11 cellular contexts compared by ENCODE assay signal in the genomic region with DNA sequence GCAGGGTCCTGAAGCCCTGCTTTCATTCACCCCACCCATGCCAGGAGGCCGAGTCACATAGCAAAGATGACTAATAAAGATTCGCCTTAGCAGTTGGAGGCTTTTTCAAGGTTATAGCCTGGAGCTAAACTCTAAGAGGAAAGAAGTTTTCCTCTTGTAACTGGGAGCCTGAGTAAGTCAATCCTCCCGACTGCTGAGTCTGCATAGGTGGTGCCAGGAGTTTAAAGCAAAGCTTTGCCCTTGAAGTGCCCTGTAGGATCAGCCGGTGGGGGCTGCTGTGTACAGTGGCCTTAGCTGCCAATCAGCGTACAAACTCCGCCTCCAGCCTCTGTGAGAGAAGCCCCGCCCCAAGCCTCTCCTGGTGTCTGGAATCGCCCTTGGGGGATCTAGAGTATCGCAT.
DNase-seq lines count a peak whose midpoint lies in the region; ATAC-seq and TF ChIP-seq lines count a peak whose summit lies in the region.
"Had no signal": no experiment of that assay in that cellular context is flagged by ENCODE, and none has a peak within 500 bp of the region (broad histone marks: within the 10 kb centered on the region; RNA-seq: fewer than 3 reads in every experiment).

No MANE protein-coding gene starts in this region.

- no peaks in the 10 kb centered on the region for H3K9me3 Mint-ChIP-seq in glutamatergic neuron (ENCODE audit: unreplicated experiment)
- H3K9me3 Mint-ChIP-seq: naive B cell had no signal

- H3K4me3 Mint-ChIP-seq in glutamatergic neuron (ENCODE audit: unreplicated experiment): no peak overlapping the region
- H3K4me3 Mint-ChIP-seq: naive B cell had no signal

- no peak overlapping the region for H3K27ac Mint-ChIP-seq in glutamatergic neuron (ENCODE audit: unreplicated experiment)
- H3K27ac Mint-ChIP-seq: naive B cell had no signal

- H3K27me3 Mint-ChIP-seq in glutamatergic neuron (ENCODE audit: unreplicated experiment): no peaks in the 10 kb centered on the region

- H3K36me3 Mint-ChIP-seq in glutamatergic neuron (ENCODE audit: unreplicated experiment): no peaks in the 10 kb centered on the region
- H3K36me3 Mint-ChIP-seq: naive B cell had no signal

- no peak for TF ChIP-seq POLR2A in GM18505 (IDR thresholded peaks at IDR 0.05; ENCODE audit: borderline replicate concordance, extremely low read depth, insufficient read depth, insufficient read length)

- DNase-seq in NCI-H2171 treated with DMSO at 0.1 percent for 48 hours (lab: John Stamatoyannopoulos, UW) (peak; percentile 18), NCI-H2171 (lab: John Stamatoyannopoulos, UW) (no peak), SK-N-DZ (ENCODE audit: low spot score) (peak; percentile 19), glutamatergic neuron (peak; percentile 78), skeletal muscle cell (ENCODE audit: low read depth) (no peak), NCI-H1694 treated with DMSO at 0.1 percent for 48 hours (lab: John Stamatoyannopoulos, UW) (no peak), epidermal melanocyte (ENCODE audit: insufficient read length, low spot score) (no peak)
- DNase-seq: activated gamma-delta T cell treated with Interleukin-2 at 50 U/mL for 16 hours, naive B cell, NCI-H345 had no signal

- H3K4me3 ChIP-seq in skeletal muscle cell (ENCODE audit: low read depth, low read length): peak overlapping the region; percentile 24

- ATAC-seq in GM18505 (IDR thresholded peaks at IDR 0.05; ENCODE audit: unreplicated experiment): no peak

- H3K4me1 Mint-ChIP-seq in glutamatergic neuron (ENCODE audit: low read depth, unreplicated experiment): peaks cover 7% of the 10 kb centered on the region

- TF ChIP-seq CTCF in glutamatergic neuron (IDR thresholded peaks at IDR 0.05; ENCODE audit: partially characterized antibody, unreplicated experiment): no peak

Comparison
In these comparisons a context has a peak if more than half of its experiments do, and no peak if none do; other contexts are left out.
1. DNase-seq: peak in NCI-H2171 treated with DMSO at 0.1 percent for 48 hours (single experiment), SK-N-DZ (single experiment) and glutamatergic neuron (single experiment); none in NCI-H2171 (single experiment), skeletal muscle cell (single experiment), NCI-H1694 treated with DMSO at 0.1 percent for 48 hours (single experiment) and epidermal melanocyte (single experiment).